ENCODE assay signal across 1 cellular context in the genomic region with DNA sequence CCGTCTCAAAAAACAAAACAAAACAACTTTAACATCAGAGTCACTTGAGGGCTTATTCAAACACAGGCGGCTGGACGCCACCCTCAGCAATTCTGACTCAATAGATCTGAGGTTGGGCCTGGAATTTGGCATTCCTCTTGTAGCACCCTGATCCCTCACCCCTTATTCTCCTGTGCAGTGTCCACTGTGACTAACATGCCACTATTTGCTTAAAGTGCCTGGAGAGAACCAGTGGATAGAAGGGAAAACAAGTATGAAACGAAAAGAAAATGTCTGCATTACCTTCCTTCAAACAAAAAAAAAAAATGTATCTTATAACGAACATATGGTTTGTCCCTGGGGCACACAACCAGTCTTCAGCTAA.
TF ChIP-seq lines count a peak whose summit lies in the region.

No MANE protein-coding gene starts in this region.

TF ChIP-seq in A549, 52 proteins besides CTCF, POLR2A, EP300 and RAD21 (continued from another document):
- TF ChIP-seq CBX2 (IDR thresholded peaks at IDR 0.05; ENCODE audit: borderline replicate concordance, low read depth) (no peak), CEBPB (IDR thresholded peaks at IDR 0.05) (no peak), HOXB5 (CRISPR knock-in tag; IDR thresholded peaks at IDR 0.05) (no peak), FOXS1 (CRISPR knock-in tag; IDR thresholded peaks at IDR 0.05) (no peak), KDM5A (IDR thresholded peaks at IDR 0.05) (no peak)
